Comparison of ENCODE assay signal across 8 cellular contexts in the genomic region with DNA sequence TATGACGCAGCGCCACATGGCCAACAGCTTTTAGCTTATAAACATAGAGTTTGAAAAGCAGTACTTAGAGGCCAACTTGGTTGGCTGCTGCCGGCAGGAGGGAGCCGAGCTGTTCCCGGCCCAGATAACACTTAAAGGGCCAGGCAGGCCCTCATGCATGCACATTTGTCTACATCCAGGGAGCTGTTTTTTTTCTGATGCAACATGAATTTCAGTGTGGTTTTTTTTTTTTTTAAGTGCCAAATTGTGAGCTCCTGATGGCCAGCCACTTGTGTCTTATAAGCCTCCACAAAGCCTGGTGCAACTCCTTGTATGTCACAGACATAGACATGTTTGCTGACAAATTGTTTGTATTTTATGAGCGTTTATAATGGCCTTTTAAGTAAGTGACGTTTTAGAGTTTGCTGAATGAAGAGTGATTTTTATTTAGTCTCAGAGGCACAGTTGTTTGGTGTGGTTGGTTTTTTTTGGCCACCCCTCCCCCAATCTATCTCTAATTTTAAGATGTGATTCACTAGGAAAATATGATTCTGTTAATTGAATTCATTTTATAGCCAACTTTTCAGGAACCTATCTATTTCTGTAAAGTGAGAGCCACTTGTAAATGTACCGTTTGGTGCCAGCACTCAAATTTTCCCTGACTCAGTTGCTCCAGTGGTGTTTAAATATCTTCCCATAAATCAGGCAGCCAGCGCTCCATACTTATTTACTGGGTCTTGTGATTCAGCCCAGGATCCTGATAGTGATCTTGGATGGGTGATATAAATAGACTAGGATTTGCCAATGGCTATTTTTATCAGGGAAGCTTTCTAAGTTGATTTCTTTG.
DNase-seq lines count a peak whose midpoint lies in the region; ATAC-seq lines count a peak whose summit lies in the region.

No MANE protein-coding gene starts in this region.

- H3K27ac ChIP-seq in iPS-20b (ENCODE audit: low read length) (no peak overlapping the region), skin epidermis (peak overlapping the region in 11 of 21 experiments; percentile 15 to 77 (median 48))
- H3K27ac ChIP-seq in effector memory CD4-positive, alpha-beta T cell (ENCODE audit: insufficient read depth, low read length, poor library complexity, severe bottlenecking) = no peak overlapping the region

- ATAC-seq in GM21786 (IDR thresholded peaks at IDR 0.05; ENCODE audit: unreplicated experiment) = no peak

- peak overlapping the region; percentile 65; the same call in 1 of the 2 replicates for H3K9ac ChIP-seq in iPS-20b (ENCODE audit: low read depth, low read length)

- H3K27me3 ChIP-seq in iPS-20b (ENCODE audit: insufficient read depth, low read length) = no peaks in the 10 kb centered on the region
- no peaks in the 10 kb centered on the region for H3K27me3 ChIP-seq in effector memory CD4-positive, alpha-beta T cell (replicated peaks; ENCODE audit: control insufficient read depth, insufficient read depth, low read length, poor library complexity, severe bottlenecking)

- peak; percentile 79 for DNase-seq in AG08395 (ENCODE audit: low spot score)
- peak; percentile 78 for DNase-seq in LHCN-M2 (ENCODE audit: low read depth)
- DNase-seq in amniotic stem cell (lab: John Stamatoyannopoulos, UW) = peak; percentile 69
- no peak for DNase-seq in effector memory CD4-positive, alpha-beta T cell
- DNase-seq in NOMO-1 (lab: John Stamatoyannopoulos, UW; ENCODE audit: unreplicated experiment in 2 of 2) = no peak

- H3K4me1 ChIP-seq in iPS-20b (ENCODE audit: insufficient read depth, low read length) = peaks cover 19% of the 10 kb centered on the region
- H3K4me1 ChIP-seq in effector memory CD4-positive, alpha-beta T cell (ENCODE audit: control insufficient read depth, insufficient read depth, low read length, poor library complexity, severe bottlenecking) = no peaks in the 10 kb centered on the region

- H3K4me3 ChIP-seq in iPS-20b (ENCODE audit: low read length) (no peak overlapping the region), skin epidermis (no peak overlapping the region)
- no peak overlapping the region for H3K4me3 ChIP-seq in effector memory CD4-positive, alpha-beta T cell (ENCODE audit: insufficient read depth, low read depth, low read length, poor library complexity, severe bottlenecking)

- no peaks in the 10 kb centered on the region for H3K36me3 ChIP-seq in iPS-20b (ENCODE audit: insufficient read depth, low read depth, low read length)
- no peaks in the 10 kb centered on the region for H3K36me3 ChIP-seq in effector memory CD4-positive, alpha-beta T cell (ENCODE audit: control insufficient read depth, insufficient read depth, low read length)

- H3K9me3 ChIP-seq in iPS-20b (ENCODE audit: insufficient read depth, low read depth, low read length) = no peaks in the 10 kb centered on the region
- no peaks in the 10 kb centered on the region for H3K9me3 ChIP-seq in effector memory CD4-positive, alpha-beta T cell (ENCODE audit: control insufficient read depth, low read length)

Comparison
In these comparisons a context has a peak if more than half of its experiments do, and no peak if none do; other contexts are left out.
1. DNase-seq: peak in AG08395 (single experiment), LHCN-M2 (single experiment) and amniotic stem cell (single experiment); none in effector memory CD4-positive, alpha-beta T cell (0 of 3) and NOMO-1 (0 of 2).
2. H3K27ac ChIP-seq: peak in skin epidermis (11 of 21); none in iPS-20b (single experiment) and effector memory CD4-positive, alpha-beta T cell (single experiment).